19 cellular contexts compared by ENCODE assay signal in genomic region chr7:50362142-50362541, GRCh38. TPM values are rescaled to one million over a fixed set of nuclear protein-coding genes. Genes with fewer than 3 reads are reported as not detected.
DNase-seq lines count a peak whose midpoint lies in the region; ATAC-seq and TF ChIP-seq lines count a peak whose summit lies in the region.
"Had no signal": no experiment of that assay in that cellular context is flagged by ENCODE, and none has a peak within 500 bp of the region (broad histone marks: within the 10 kb centered on the region; RNA-seq: fewer than 3 reads in every experiment).

No MANE protein-coding gene starts in this region.

- intact Hi-C loops in left cardiac atrium (cut with DNase I) (no loop called here), MCF 10A (cut with micrococcal nuclease) (no loop called here)

- POLR2A ChIA-PET in MCF 10A (lab: Yijun Ruan, JAX): no interaction called here

- H3K27ac ChIP-seq in OCI-LY3 (ENCODE audit: low read length): 0 out of 2 replicates have a peak overlapping the region, but pooled peaks have one; percentile 7
- H3K27ac ChIP-seq: brain microvascular endothelial cell, SJSA1 had no signal

- H3K36me3 Mint-ChIP-seq in activated naive CD8-positive, alpha-beta T cell: peaks cover 49% of the 10 kb centered on the region
- no peaks in the 10 kb centered on the region for H3K36me3 Mint-ChIP-seq in stimulated activated effector memory CD8-positive, alpha-beta T cell treated with anti-CD3 and anti-CD28 coated beads, Interleukin-12 subunit alpha, Interleukin-12 subunit beta, amount 100 ng/mL, for 72 hours
- H3K36me3 Mint-ChIP-seq in MCF 10A (ENCODE audit: insufficient read depth, unreplicated experiment): no peaks in the 10 kb centered on the region
- H3K36me3 Mint-ChIP-seq: mesothelial cell of epicardium had no signal

- H3K27me3 Mint-ChIP-seq in activated naive CD8-positive, alpha-beta T cell: no peaks in the 10 kb centered on the region
- H3K27me3 Mint-ChIP-seq in MCF 10A (ENCODE audit: insufficient read depth, unreplicated experiment): peaks cover 82% of the 10 kb centered on the region

- H3K4me1 Mint-ChIP-seq in activated naive CD8-positive, alpha-beta T cell (ENCODE audit: low read depth): peaks cover 98% of the 10 kb centered on the region
- peaks cover 99% of the 10 kb centered on the region for H3K4me1 Mint-ChIP-seq in stimulated activated effector memory CD8-positive, alpha-beta T cell treated with anti-CD3 and anti-CD28 coated beads, Interleukin-12 subunit alpha, Interleukin-12 subunit beta, amount 100 ng/mL, for 72 hours
- no peaks in the 10 kb centered on the region for H3K4me1 Mint-ChIP-seq in MCF 10A (ENCODE audit: insufficient read depth, unreplicated experiment)

- DNase-seq in activated CD8-positive, alpha-beta memory T cell treated with anti-CD3 and anti-CD28 coated beads for 24 hours: peak; percentile 70
- no peak for DNase-seq in activated CD8-positive, alpha-beta memory T cell treated with anti-CD3 and anti-CD28 coated beads, Interleukin-2, amount 50 U/mL, for 4 hours
- DNase-seq in stimulated activated effector memory CD8-positive, alpha-beta T cell treated with anti-CD3 and anti-CD28 coated beads, Interleukin-12 subunit alpha, Interleukin-12 subunit beta, amount 100 ng/mL, for 72 hours (ENCODE audit: low spot score in 2 of 2): no peak
- no peak for DNase-seq in left cardiac atrium
- no peak for DNase-seq in MCF 10A (ENCODE audit: unreplicated experiment)
- no peak for DNase-seq in omental fat pad (ENCODE audit: low spot score)
- DNase-seq: activated CD4-positive, alpha-beta T cell treated with anti-CD3 and anti-CD28 coated beads, Interleukin-2, amount 50 U/mL, for 4 hours; brain microvascular endothelial cell; dermis blood vessel endothelial cell; left colon; NCI-H1417 treated with DMSO at 0.1 percent for 48 hours; NCI-H774 had no signal

- BruUV-seq in MCF 10A (replicated peaks; lab: Mats Ljungman, UMichigan): no TSS peak

- no peak for TF ChIP-seq CTCF in OCI-LY3 (IDR thresholded peaks at IDR 0.05; ENCODE audit: low read depth, low read length)
- TF ChIP-seq CTCF in MCF 10A (IDR thresholded peaks at IDR 0.05; ENCODE audit: unreplicated experiment): no peak
- TF ChIP-seq CTCF in omental fat pad (IDR thresholded peaks at IDR 0.05): no peak

- no peak overlapping the region for H3K9ac ChIP-seq in OCI-LY3 (ENCODE audit: low read length)

- H3K27me3 ChIP-seq in OCI-LY3 (ENCODE audit: low read depth, low read length): no peaks in the 10 kb centered on the region
- H3K27me3 ChIP-seq: brain microvascular endothelial cell, tibial nerve had no signal

- CTCF ChIA-PET in MCF 10A (lab: Yijun Ruan, JAX): interaction anchor here (0.6 to 1.9 kb wide), 6 partner anchors 9 to 96 kb away, joined by 3 to 5 read pairs (median 3); no protein-coding TSS in a partner anchor

- peaks cover 100% of the 10 kb centered on the region for H3K79me2 ChIP-seq in OCI-LY3 (ENCODE audit: low read length)

- H2AFZ ChIP-seq in OCI-LY3 (ENCODE audit: low read depth, low read length): no peak overlapping the region

- peaks cover 82% of the 10 kb centered on the region for H3K36me3 ChIP-seq in OCI-LY3 (replicated peaks; ENCODE audit: low read depth, low read length)
- H3K36me3 ChIP-seq: brain microvascular endothelial cell, SJSA1 had no signal

- H3K27ac Mint-ChIP-seq in activated naive CD8-positive, alpha-beta T cell: peak overlapping the region; percentile 100
- peak overlapping the region; percentile 97 for H3K27ac Mint-ChIP-seq in stimulated activated effector memory CD8-positive, alpha-beta T cell treated with anti-CD3 and anti-CD28 coated beads, Interleukin-12 subunit alpha, Interleukin-12 subunit beta, amount 100 ng/mL, for 72 hours
- H3K27ac Mint-ChIP-seq in MCF 10A (ENCODE audit: low read depth, unreplicated experiment): no peak overlapping the region
- H3K27ac Mint-ChIP-seq: mesothelial cell of epicardium had no signal

- no peak overlapping the region for H3K4me3 ChIP-seq in OCI-LY3 (ENCODE audit: low read length)
- H3K4me3 ChIP-seq: SJSA1, tibial nerve had no signal

- H3K4me1 ChIP-seq in OCI-LY3 (ENCODE audit: low read length): peaks cover 42% of the 10 kb centered on the region
- H3K4me1 ChIP-seq: SJSA1 had no signal

- ATAC-seq in stimulated activated effector memory CD8-positive, alpha-beta T cell treated with anti-CD3 and anti-CD28 coated beads, Interleukin-12 subunit alpha, Interleukin-12 subunit beta, amount 100 ng/mL, for 72 hours: no peak
- ATAC-seq in left cardiac atrium: no peak
- ATAC-seq in omental fat pad (ENCODE audit: low FRiP score): no peak
- ATAC-seq: left colon had no signal

- no peaks in the 10 kb centered on the region for H3K9me3 ChIP-seq in OCI-LY3 (ENCODE audit: insufficient read depth, low read length)
- H3K9me3 ChIP-seq: SJSA1, tibial nerve had no signal

- H3K4me2 ChIP-seq in OCI-LY3 (ENCODE audit: low read length): no peak overlapping the region

- no peaks in the 10 kb centered on the region for H3K9me3 Mint-ChIP-seq in activated naive CD8-positive, alpha-beta T cell (ENCODE audit: low read depth)
- no peaks in the 10 kb centered on the region for H3K9me3 Mint-ChIP-seq in stimulated activated effector memory CD8-positive, alpha-beta T cell treated with anti-CD3 and anti-CD28 coated beads, Interleukin-12 subunit alpha, Interleukin-12 subunit beta, amount 100 ng/mL, for 72 hours
- H3K9me3 Mint-ChIP-seq in MCF 10A (ENCODE audit: unreplicated experiment): no peaks in the 10 kb centered on the region
- H3K9me3 Mint-ChIP-seq: mesothelial cell of epicardium had no signal

- H4K20me1 ChIP-seq in OCI-LY3 (ENCODE audit: insufficient read depth, low read length): peaks cover 85% of the 10 kb centered on the region

- peak overlapping the region; percentile 74 for H3K4me3 Mint-ChIP-seq in activated naive CD8-positive, alpha-beta T cell
- peak overlapping the region; percentile 69 for H3K4me3 Mint-ChIP-seq in stimulated activated effector memory CD8-positive, alpha-beta T cell treated with anti-CD3 and anti-CD28 coated beads, Interleukin-12 subunit alpha, Interleukin-12 subunit beta, amount 100 ng/mL, for 72 hours
- no peak overlapping the region for H3K4me3 Mint-ChIP-seq in MCF 10A (ENCODE audit: unreplicated experiment)
- H3K4me3 Mint-ChIP-seq: mesothelial cell of epicardium had no signal

RNA-seq across cellular contexts. Expression of gene IKZF1, which starts 57.6 kb away (rescaled TPM):
- 1 to 10 TPM; 4.4 to 9.2 TPM for total RNA-seq in left cardiac atrium
- not detected in 2 replicates for total RNA-seq in MCF 10A (2022)
- 10 to 100 TPM; 14.6 to 34.5 (median 21.7) TPM for total RNA-seq in omental fat pad
- total RNA-seq: epithelial cell of proximal tubule, HT1080, SJSA1 had no signal
